ENCODE assay signal across 1 cellular context in the genomic region with DNA sequence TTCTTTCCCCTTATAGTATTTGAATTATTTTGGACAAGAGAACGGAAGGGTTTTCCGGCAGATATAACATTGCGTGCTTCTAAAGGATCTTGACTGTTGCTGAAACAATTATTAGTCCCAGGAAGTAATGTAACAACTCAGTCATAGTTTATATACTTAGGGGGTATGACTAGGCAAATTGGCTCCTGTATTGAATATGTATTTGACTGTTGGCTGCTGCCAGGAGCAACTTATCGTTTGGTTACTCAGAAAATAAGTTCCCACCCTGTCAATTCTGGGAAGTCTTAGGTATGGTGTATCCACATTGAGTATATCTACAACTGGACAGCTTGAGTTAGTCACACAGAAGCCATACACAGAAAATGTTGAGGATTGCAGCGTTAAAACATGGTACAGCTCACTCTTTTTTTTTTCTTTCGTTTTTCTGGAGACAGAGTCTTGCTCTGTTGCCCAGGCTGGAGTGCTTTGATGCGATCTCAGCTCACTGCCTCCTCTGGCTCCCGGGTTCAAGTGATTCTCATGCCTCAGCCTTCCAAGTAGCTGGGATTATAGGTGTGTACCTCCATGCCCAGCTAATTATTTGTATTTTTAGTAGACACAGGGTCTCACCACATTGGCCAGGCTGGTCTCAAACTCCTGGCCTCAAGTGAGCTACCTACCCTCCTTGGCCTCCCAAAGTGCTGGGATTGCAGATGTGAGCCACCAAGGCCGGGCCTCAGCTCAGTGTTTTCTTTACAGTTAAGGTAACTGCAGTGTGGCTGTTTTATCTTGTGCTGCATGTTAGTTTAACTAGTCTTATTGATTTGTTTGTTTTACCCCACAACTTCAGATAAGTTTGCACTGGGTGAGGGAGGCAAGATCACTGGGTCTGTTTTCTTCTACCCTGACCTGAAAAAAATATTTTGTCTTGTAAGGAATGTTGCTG.
TF ChIP-seq lines count a peak whose summit lies in the region.

No MANE protein-coding gene starts in this region.

TF ChIP-seq in HepG2, 621 proteins besides CTCF, POLR2A, EP300 and RAD21 (continued from another document and continues in another):
- TF ChIP-seq, protein P1, sequence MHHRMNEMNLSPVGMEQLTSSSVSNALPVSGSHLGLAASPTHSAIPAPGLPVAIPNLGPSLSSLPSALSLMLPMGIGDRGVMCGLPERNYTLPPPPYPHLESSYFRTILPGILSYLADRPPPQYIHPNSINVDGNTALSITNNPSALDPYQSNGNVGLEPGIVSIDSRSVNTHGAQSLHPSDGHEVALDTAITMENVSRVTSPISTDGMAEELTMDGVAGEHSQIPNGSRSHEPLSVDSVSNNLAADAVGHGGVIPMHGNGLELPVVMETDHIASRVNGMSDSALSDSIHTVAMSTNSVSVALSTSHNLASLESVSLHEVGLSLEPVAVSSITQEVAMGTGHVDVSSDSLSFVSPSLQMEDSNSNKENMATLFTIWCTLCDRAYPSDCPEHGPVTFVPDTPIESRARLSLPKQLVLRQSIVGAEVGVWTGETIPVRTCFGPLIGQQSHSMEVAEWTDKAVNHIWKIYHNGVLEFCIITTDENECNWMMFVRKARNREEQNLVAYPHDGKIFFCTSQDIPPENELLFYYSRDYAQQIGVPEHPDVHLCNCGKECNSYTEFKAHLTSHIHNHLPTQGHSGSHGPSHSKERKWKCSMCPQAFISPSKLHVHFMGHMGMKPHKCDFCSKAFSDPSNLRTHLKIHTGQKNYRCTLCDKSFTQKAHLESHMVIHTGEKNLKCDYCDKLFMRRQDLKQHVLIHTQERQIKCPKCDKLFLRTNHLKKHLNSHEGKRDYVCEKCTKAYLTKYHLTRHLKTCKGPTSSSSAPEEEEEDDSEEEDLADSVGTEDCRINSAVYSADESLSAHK (CRISPR knock-in tag; IDR thresholded peaks at IDR 0.05; ENCODE audit: borderline replicate concordance), result no peak
- TF ChIP-seq MBD4 (IDR thresholded peaks at IDR 0.05; ENCODE audit: borderline replicate concordance, low read length) (no peak; the same call in 1 of the 2 replicates), ZMYM2 (CRISPR knock-in tag; IDR thresholded peaks at IDR 0.05) (peak; percentile 94), ZNF850 (CRISPR knock-in tag; conservative IDR thresholded peaks at IDR 0.05) (0 out of 2 replicates have a peak, but pooled peaks have one; percentile 28), JUNB (CRISPR knock-in tag; IDR thresholded peaks at IDR 0.05; ENCODE audit: borderline replicate concordance) (no peak), ZNF7 (CRISPR knock-in tag; IDR thresholded peaks at IDR 0.05) (no peak), ZNF101 (CRISPR knock-in tag; IDR thresholded peaks at IDR 0.05; ENCODE audit: borderline replicate concordance, low read depth) (no peak), ISL2 (CRISPR knock-in tag; IDR thresholded peaks at IDR 0.05) (peak; percentile 94), MXI1 (IDR thresholded peaks at IDR 0.05; ENCODE audit: borderline replicate concordance, low read depth, low read length) (0 out of 3 replicates have a peak, but pooled peaks have one; percentile 12), CENPX (CRISPR knock-in tag; IDR thresholded peaks at IDR 0.05) (no peak), ZNF775 (CRISPR knock-in tag; IDR thresholded peaks at IDR 0.05; ENCODE audit: borderline replicate concordance) (no peak), NFKB2 (CRISPR knock-in tag; IDR thresholded peaks at IDR 0.05; ENCODE audit: borderline replicate concordance) (no peak), WIZ (CRISPR knock-in tag; IDR thresholded peaks at IDR 0.05) (no peak), KAT7 (CRISPR knock-in tag; IDR thresholded peaks at IDR 0.05; ENCODE audit: borderline replicate concordance) (peak; percentile 55; the same call in 1 of the 2 replicates), ZNF780A (CRISPR knock-in tag; IDR thresholded peaks at IDR 0.05) (no peak), ZMYM3 (CRISPR knock-in tag; IDR thresholded peaks at IDR 0.05) (peak; percentile 94), ZFP90 (CRISPR knock-in tag; IDR thresholded peaks at IDR 0.05; ENCODE audit: borderline replicate concordance) (0 out of 2 replicates have a peak, but pooled peaks have one; percentile 25), ZBTB7B (CRISPR knock-in tag; IDR thresholded peaks at IDR 0.05) (0 out of 2 replicates have a peak, but pooled peaks have one; percentile 45), RBM22 (optimal IDR thresholded peaks at IDR 0.05; ENCODE audit: low read length) (no peak)
- TF ChIP-seq, protein P2, sequence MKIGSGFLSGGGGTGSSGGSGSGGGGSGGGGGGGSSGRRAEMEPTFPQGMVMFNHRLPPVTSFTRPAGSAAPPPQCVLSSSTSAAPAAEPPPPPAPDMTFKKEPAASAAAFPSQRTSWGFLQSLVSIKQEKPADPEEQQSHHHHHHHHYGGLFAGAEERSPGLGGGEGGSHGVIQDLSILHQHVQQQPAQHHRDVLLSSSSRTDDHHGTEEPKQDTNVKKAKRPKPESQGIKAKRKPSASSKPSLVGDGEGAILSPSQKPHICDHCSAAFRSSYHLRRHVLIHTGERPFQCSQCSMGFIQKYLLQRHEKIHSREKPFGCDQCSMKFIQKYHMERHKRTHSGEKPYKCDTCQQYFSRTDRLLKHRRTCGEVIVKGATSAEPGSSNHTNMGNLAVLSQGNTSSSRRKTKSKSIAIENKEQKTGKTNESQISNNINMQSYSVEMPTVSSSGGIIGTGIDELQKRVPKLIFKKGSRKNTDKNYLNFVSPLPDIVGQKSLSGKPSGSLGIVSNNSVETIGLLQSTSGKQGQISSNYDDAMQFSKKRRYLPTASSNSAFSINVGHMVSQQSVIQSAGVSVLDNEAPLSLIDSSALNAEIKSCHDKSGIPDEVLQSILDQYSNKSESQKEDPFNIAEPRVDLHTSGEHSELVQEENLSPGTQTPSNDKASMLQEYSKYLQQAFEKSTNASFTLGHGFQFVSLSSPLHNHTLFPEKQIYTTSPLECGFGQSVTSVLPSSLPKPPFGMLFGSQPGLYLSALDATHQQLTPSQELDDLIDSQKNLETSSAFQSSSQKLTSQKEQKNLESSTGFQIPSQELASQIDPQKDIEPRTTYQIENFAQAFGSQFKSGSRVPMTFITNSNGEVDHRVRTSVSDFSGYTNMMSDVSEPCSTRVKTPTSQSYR (CRISPR knock-in tag; IDR thresholded peaks at IDR 0.05; ENCODE audit: borderline replicate concordance), result no peak; the same call in 1 of the 2 replicates
- TF ChIP-seq, protein P3, sequence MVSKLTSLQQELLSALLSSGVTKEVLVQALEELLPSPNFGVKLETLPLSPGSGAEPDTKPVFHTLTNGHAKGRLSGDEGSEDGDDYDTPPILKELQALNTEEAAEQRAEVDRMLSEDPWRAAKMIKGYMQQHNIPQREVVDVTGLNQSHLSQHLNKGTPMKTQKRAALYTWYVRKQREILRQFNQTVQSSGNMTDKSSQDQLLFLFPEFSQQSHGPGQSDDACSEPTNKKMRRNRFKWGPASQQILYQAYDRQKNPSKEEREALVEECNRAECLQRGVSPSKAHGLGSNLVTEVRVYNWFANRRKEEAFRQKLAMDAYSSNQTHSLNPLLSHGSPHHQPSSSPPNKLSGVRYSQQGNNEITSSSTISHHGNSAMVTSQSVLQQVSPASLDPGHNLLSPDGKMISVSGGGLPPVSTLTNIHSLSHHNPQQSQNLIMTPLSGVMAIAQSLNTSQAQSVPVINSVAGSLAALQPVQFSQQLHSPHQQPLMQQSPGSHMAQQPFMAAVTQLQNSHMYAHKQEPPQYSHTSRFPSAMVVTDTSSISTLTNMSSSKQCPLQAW (CRISPR knock-in tag; IDR thresholded peaks at IDR 0.05), result 0 out of 2 replicates have a peak, but pooled peaks have one; percentile 43
- TF ChIP-seq, protein P4, sequence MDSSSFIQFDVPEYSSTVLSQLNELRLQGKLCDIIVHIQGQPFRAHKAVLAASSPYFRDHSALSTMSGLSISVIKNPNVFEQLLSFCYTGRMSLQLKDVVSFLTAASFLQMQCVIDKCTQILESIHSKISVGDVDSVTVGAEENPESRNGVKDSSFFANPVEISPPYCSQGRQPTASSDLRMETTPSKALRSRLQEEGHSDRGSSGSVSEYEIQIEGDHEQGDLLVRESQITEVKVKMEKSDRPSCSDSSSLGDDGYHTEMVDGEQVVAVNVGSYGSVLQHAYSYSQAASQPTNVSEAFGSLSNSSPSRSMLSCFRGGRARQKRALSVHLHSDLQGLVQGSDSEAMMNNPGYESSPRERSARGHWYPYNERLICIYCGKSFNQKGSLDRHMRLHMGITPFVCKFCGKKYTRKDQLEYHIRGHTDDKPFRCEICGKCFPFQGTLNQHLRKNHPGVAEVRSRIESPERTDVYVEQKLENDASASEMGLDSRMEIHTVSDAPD (CRISPR knock-in tag; IDR thresholded peaks at IDR 0.05), result no peak
- TF ChIP-seq, protein P5, sequence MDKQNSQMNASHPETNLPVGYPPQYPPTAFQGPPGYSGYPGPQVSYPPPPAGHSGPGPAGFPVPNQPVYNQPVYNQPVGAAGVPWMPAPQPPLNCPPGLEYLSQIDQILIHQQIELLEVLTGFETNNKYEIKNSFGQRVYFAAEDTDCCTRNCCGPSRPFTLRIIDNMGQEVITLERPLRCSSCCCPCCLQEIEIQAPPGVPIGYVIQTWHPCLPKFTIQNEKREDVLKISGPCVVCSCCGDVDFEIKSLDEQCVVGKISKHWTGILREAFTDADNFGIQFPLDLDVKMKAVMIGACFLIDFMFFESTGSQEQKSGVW (CRISPR knock-in tag; IDR thresholded peaks at IDR 0.05; ENCODE audit: borderline replicate concordance), result no peak
- TF ChIP-seq, protein P6, sequence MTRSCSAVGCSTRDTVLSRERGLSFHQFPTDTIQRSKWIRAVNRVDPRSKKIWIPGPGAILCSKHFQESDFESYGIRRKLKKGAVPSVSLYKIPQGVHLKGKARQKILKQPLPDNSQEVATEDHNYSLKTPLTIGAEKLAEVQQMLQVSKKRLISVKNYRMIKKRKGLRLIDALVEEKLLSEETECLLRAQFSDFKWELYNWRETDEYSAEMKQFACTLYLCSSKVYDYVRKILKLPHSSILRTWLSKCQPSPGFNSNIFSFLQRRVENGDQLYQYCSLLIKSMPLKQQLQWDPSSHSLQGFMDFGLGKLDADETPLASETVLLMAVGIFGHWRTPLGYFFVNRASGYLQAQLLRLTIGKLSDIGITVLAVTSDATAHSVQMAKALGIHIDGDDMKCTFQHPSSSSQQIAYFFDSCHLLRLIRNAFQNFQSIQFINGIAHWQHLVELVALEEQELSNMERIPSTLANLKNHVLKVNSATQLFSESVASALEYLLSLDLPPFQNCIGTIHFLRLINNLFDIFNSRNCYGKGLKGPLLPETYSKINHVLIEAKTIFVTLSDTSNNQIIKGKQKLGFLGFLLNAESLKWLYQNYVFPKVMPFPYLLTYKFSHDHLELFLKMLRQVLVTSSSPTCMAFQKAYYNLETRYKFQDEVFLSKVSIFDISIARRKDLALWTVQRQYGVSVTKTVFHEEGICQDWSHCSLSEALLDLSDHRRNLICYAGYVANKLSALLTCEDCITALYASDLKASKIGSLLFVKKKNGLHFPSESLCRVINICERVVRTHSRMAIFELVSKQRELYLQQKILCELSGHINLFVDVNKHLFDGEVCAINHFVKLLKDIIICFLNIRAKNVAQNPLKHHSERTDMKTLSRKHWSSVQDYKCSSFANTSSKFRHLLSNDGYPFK (CRISPR knock-in tag; IDR thresholded peaks at IDR 0.05; ENCODE audit: borderline replicate concordance), result no peak
- TF ChIP-seq, protein P7, sequence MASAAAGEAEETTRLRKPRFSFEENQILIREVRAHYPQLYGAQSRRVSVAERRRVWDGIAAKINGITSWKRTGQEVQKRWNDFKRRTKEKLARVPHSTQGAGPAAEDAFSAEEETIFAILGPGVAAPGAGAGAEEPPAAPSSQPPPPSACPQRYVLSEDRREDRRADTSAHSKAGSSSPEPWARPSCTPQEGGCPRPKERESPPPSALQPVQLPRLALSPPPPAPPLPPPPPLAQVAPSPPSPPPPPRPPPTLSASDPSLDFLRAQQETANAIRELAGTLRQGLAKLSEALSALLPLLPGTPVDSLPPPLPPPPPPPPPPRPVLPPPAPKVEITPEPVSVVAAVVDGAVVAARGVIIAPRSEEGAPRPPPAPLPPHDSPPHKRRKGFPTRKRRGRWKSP (CRISPR knock-in tag; IDR thresholded peaks at IDR 0.05), result 0 out of 2 replicates have a peak, but pooled peaks have one; percentile 41
- TF ChIP-seq, protein P8, sequence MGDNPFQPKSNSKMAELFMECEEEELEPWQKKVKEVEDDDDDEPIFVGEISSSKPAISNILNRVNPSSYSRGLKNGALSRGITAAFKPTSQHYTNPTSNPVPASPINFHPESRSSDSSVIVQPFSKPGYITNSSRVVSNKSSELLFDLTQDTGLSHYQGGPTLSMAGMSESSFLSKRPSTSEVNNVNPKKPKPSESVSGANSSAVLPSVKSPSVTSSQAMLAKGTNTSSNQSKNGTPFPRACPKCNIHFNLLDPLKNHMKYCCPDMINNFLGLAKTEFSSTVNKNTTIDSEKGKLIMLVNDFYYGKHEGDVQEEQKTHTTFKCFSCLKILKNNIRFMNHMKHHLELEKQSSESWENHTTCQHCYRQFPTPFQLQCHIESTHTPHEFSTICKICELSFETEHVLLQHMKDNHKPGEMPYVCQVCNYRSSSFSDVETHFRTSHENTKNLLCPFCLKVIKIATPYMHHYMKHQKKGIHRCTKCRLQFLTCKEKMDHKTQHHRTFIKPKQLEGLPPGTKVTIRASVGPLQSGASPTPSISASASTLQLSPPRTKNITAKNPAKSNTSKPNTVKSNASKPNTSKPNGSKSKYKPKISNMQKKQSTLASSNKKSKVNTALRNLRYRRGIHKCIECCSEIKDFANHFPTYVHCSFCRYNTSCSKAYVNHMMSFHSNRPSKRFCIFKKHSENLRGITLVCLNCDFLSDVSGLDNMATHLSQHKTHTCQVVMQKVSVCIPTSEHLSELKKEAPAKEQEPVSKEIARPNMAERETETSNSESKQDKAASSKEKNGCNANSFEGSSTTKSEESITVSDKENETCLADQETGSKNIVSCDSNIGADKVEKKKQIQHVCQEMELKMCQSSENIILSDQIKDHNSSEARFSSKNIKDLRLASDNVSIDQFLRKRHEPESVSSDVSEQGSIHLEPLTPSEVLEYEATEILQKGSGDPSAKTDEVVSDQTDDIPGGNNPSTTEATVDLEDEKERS (CRISPR knock-in tag; IDR thresholded peaks at IDR 0.05), result peak; percentile 88
- TF ChIP-seq, protein P9, sequence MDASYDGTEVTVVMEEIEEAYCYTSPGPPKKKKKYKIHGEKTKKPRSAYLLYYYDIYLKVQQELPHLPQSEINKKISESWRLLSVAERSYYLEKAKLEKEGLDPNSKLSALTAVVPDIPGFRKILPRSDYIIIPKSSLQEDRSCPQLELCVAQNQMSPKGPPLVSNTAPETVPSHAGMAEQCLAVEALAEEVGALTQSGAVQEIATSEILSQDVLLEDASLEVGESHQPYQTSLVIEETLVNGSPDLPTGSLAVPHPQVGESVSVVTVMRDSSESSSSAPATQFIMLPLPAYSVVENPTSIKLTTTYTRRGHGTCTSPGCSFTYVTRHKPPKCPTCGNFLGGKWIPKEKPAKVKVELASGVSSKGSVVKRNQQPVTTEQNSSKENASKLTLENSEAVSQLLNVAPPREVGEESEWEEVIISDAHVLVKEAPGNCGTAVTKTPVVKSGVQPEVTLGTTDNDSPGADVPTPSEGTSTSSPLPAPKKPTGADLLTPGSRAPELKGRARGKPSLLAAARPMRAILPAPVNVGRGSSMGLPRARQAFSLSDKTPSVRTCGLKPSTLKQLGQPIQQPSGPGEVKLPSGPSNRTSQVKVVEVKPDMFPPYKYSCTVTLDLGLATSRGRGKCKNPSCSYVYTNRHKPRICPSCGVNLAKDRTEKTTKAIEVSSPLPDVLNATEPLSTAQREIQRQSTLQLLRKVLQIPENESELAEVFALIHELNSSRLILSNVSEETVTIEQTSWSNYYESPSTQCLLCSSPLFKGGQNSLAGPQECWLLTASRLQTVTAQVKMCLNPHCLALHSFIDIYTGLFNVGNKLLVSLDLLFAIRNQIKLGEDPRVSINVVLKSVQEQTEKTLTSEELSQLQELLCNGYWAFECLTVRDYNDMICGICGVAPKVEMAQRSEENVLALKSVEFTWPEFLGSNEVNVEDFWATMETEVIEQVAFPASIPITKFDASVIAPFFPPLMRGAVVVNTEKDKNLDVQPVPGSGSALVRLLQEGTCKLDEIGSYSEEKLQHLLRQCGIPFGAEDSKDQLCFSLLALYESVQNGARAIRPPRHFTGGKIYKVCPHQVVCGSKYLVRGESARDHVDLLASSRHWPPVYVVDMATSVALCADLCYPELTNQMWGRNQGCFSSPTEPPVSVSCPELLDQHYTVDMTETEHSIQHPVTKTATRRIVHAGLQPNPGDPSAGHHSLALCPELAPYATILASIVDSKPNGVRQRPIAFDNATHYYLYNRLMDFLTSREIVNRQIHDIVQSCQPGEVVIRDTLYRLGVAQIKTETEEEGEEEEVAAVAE (CRISPR knock-in tag; IDR thresholded peaks at IDR 0.05; ENCODE audit: borderline replicate concordance), result no peak
